Comparison of ENCODE assay signal across 8 cellular contexts in the genomic region with DNA sequence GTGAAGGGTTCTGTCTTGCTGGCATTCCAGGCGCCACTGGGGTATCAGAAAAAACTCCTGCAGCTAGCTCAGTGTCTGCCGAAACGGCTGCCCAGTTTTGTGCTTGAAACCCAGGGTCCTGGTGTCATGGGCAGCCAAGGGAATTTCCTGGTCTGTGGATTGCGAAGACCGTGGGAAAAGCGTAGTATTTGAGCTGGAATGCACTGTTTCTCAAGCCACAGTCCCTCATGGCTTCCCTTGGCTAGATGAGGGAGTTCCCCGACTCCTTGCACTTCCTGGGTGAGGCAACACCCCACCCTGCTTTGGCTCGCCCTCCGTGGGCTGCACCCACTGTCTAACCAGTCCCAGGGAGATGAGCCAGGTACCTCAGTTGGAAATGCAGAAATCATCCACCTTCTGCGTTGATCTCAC. TPM values are rescaled to one million over a fixed set of nuclear protein-coding genes. Genes with fewer than 3 reads are reported as not detected.
DNase-seq lines count a peak whose midpoint lies in the region; ATAC-seq, FAIRE-seq and TF ChIP-seq lines count a peak whose summit lies in the region.

No MANE protein-coding gene starts in this region.

- peaks cover 9% of the 10 kb centered on the region for H4K20me1 ChIP-seq in osteoblast (ENCODE audit: insufficient read depth, low read length)

- H3K36me3 ChIP-seq in osteoblast (ENCODE audit: insufficient read depth, low read length), result peaks cover 42% of the 10 kb centered on the region

- DNase-seq in GM12891 (ENCODE audit: insufficient read length, low spot score) (no peak), epithelial cell of proximal tubule (ENCODE audit: low read depth) (peak; percentile 26), osteoblast (ENCODE audit: insufficient read length, low spot score, missing footprints) (peak; percentile 35), HK-2 (ENCODE audit: unreplicated experiment) (no peak), HCEC 1CT (no peak), GM12892 (ENCODE audit: insufficient read length) (no peak)

- H3K4me2 ChIP-seq in osteoblast (ENCODE audit: insufficient read depth, low read length), result no peak overlapping the region

- no peaks in the 10 kb centered on the region for H3K4me1 ChIP-seq in osteoblast (ENCODE audit: insufficient read depth, low read length)

- peak; percentile 65 for FAIRE-seq in GM12891 (lab: Jason Lieb, UNC)
- FAIRE-seq in GM12892 (lab: Jason Lieb, UNC), result no peak

- H3K27ac ChIP-seq in VCaP, result peak overlapping the region; percentile 69
- peak overlapping the region; percentile 28 for H3K27ac ChIP-seq in osteoblast (ENCODE audit: low read depth, low read length)

- no peaks in the 10 kb centered on the region for H3K27me3 ChIP-seq in osteoblast (ENCODE audit: insufficient read depth, low read length)

- no peak overlapping the region for H2AFZ ChIP-seq in osteoblast (ENCODE audit: low read length)

- H3K9me3 ChIP-seq in osteoblast (ENCODE audit: low read depth, low read length), result no peaks in the 10 kb centered on the region

- no peak for ATAC-seq in GM19467 (IDR thresholded peaks at IDR 0.05; ENCODE audit: unreplicated experiment)

- TF ChIP-seq POLR2A in GM12891 (IDR thresholded peaks at IDR 0.05; ENCODE audit: low read depth, low read length) (no peak), GM12892 (IDR thresholded peaks at IDR 0.05; ENCODE audit: low read depth, low read length) (no peak)

- H3K79me2 ChIP-seq in osteoblast (ENCODE audit: insufficient read depth, low read length), result peaks cover 63% of the 10 kb centered on the region

- TF ChIP-seq CTCF in VCaP (conservative IDR thresholded peaks at IDR 0.05) (no peak), epithelial cell of proximal tubule (conservative IDR thresholded peaks at IDR 0.05; ENCODE audit: low read depth, low read length) (no peak), osteoblast (IDR thresholded peaks at IDR 0.05; ENCODE audit: extremely low read depth, low read depth, low read length) (no peak)

- no peak overlapping the region for H3K4me3 ChIP-seq in epithelial cell of proximal tubule (ENCODE audit: low read depth, low read length)
- no peak overlapping the region for H3K4me3 ChIP-seq in osteoblast (ENCODE audit: insufficient read depth, low read length)

TF ChIP-seq in GM12891, 5 proteins besides CTCF, POLR2A, EP300 and RAD21:
- no peak for TF ChIP-seq POU2F2 (IDR thresholded peaks at IDR 0.05; ENCODE audit: low read depth, low read length)
- no peak for TF ChIP-seq PAX5 (IDR thresholded peaks at IDR 0.05; ENCODE audit: insufficient read depth, low read length, severe bottlenecking)
- TF ChIP-seq SPI1 (IDR thresholded peaks at IDR 0.05; ENCODE audit: low read depth, low read length), result no peak
- no peak for TF ChIP-seq TAF1 (IDR thresholded peaks at IDR 0.05; ENCODE audit: low read depth, low read length)
- no peak for TF ChIP-seq POLR2AphosphoS5 (IDR thresholded peaks at IDR 0.05; ENCODE audit: low read depth, low read length)

RNA-seq across cellular contexts. Expression of a gene that starts 40.1 kb away (rescaled TPM):
- 41.1 TPM for polyA plus RNA-seq in GM12891 (2012; ENCODE audit: low read depth, missing spikeins)
- total RNA-seq in epithelial cell of proximal tubule (26.0 and 35.1 TPM in 2 replicates), osteoblast (24.2 and 30.0 TPM in 2 replicates)
- polyA plus RNA-seq in GM12892 (2012; ENCODE audit: missing spikeins), result 36.9 TPM

RNA-seq across cellular contexts. Expression of a gene that starts 40.2 kb away (rescaled TPM):
- 1.5 TPM for polyA plus RNA-seq in GM12891 (2012; ENCODE audit: low read depth, missing spikeins)
- total RNA-seq in epithelial cell of proximal tubule (1.3 and 2.8 TPM in 2 replicates), osteoblast (7.4 and 7.6 TPM in 2 replicates)
- 3.7 TPM for polyA plus RNA-seq in GM12892 (2012; ENCODE audit: missing spikeins)

Comparison
In these comparisons a context has a peak if more than half of its experiments do, and no peak if none do; other contexts are left out.
1. DNase-seq: peak in epithelial cell of proximal tubule (single experiment) and osteoblast (single experiment); none in GM12891 (single experiment), HK-2 (single experiment), HCEC 1CT (single experiment) and GM12892 (single experiment).